In the genomic region with DNA sequence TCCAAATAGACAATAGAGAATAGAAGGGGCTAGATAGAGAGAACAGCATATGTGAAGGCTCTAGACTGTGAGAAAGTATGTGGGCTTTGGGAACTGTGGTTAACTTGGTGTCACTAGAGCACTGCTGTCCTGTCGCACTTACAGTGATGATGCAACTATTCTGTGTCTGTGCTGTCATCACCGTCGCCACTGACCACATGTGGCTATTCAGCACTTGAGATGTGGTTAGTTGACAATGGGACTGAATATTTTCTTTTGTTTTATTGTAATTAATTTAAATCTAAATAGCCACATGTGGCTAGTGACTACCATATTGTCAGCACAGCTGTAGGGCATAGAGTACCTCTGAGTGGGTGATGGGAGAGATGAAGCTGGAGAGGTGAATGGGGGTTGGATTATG, we compare ENCODE assay signal across 2 cellular contexts.
A peak's percentile ranks its signal among the peaks of the same experiment; 100 is the strongest.
TF ChIP-seq lines count a peak whose summit lies in the region.

No MANE protein-coding gene starts in this region.

TF ChIP-seq in IMR-90, 13 proteins besides CTCF, POLR2A, EP300 and RAD21:
- no peak for TF ChIP-seq BHLHE40 (IDR thresholded peaks at IDR 0.05; ENCODE audit: low read depth, low read length)
- TF ChIP-seq, protein P1, sequence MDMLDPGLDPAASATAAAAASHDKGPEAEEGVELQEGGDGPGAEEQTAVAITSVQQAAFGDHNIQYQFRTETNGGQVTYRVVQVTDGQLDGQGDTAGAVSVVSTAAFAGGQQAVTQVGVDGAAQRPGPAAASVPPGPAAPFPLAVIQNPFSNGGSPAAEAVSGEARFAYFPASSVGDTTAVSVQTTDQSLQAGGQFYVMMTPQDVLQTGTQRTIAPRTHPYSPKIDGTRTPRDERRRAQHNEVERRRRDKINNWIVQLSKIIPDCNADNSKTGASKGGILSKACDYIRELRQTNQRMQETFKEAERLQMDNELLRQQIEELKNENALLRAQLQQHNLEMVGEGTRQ (IDR thresholded peaks at IDR 0.05; ENCODE audit: low read depth, low read length) = no peak
- no peak for TF ChIP-seq FOS (IDR thresholded peaks at IDR 0.05; ENCODE audit: low read depth, low read length)
- no peak for TF ChIP-seq CHD1 (IDR thresholded peaks at IDR 0.05; ENCODE audit: low read depth, low read length)
- peak; percentile 48 for TF ChIP-seq CEBPB (IDR thresholded peaks at IDR 0.05; ENCODE audit: low read depth, low read length)

TF ChIP-seq in GM12878, 131 proteins besides CTCF, POLR2A, EP300 and RAD21 (continues in another document):
- TF ChIP-seq, protein P2, sequence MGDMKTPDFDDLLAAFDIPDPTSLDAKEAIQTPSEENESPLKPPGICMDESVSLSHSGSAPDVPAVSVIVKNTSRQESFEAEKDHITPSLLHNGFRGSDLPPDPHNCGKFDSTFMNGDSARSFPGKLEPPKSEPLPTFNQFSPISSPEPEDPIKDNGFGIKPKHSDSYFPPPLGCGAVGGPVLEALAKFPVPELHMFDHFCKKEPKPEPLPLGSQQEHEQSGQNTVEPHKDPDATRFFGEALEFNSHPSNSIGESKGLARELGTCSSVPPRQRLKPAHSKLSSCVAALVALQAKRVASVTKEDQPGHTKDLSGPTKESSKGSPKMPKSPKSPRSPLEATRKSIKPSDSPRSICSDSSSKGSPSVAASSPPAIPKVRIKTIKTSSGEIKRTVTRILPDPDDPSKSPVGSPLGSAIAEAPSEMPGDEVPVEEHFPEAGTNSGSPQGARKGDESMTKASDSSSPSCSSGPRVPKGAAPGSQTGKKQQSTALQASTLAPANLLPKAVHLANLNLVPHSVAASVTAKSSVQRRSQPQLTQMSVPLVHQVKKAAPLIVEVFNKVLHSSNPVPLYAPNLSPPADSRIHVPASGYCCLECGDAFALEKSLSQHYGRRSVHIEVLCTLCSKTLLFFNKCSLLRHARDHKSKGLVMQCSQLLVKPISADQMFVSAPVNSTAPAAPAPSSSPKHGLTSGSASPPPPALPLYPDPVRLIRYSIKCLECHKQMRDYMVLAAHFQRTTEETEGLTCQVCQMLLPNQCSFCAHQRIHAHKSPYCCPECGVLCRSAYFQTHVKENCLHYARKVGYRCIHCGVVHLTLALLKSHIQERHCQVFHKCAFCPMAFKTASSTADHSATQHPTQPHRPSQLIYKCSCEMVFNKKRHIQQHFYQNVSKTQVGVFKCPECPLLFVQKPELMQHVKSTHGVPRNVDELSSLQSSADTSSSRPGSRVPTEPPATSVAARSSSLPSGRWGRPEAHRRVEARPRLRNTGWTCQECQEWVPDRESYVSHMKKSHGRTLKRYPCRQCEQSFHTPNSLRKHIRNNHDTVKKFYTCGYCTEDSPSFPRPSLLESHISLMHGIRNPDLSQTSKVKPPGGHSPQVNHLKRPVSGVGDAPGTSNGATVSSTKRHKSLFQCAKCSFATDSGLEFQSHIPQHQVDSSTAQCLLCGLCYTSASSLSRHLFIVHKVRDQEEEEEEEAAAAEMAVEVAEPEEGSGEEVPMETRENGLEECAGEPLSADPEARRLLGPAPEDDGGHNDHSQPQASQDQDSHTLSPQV (IDR thresholded peaks at IDR 0.05) = no peak
- no peak for TF ChIP-seq MXI1 (IDR thresholded peaks at IDR 0.05; ENCODE audit: low read depth, low read length)
- TF ChIP-seq FOS (IDR thresholded peaks at IDR 0.05; ENCODE audit: borderline replicate concordance, extremely low read depth, insufficient read length) = no peak
- TF ChIP-seq ZSCAN29 (IDR thresholded peaks at IDR 0.05) = no peak
- TF ChIP-seq CHD1 (IDR thresholded peaks at IDR 0.05; ENCODE audit: low read depth, low read length) = no peak
- TF ChIP-seq TCF7 (IDR thresholded peaks at IDR 0.05; ENCODE audit: borderline replicate concordance) = no peak
- TF ChIP-seq EED (IDR thresholded peaks at IDR 0.05; ENCODE audit: low read depth) = no peak
- peak; percentile 77 for TF ChIP-seq BCL11A (IDR thresholded peaks at IDR 0.05; ENCODE audit: low read depth, low read length)
- TF ChIP-seq CBFB (IDR thresholded peaks at IDR 0.05; ENCODE audit: low read depth) = 0 out of 2 replicates have a peak, but pooled peaks have one; percentile 31
- no peak for TF ChIP-seq SUPT20H (IDR thresholded peaks at IDR 0.05; ENCODE audit: borderline replicate concordance, control insufficient read depth, low read depth, low read length)
- peak; percentile 88 for TF ChIP-seq CREM (IDR thresholded peaks at IDR 0.05; ENCODE audit: low read depth)
- no peak for TF ChIP-seq EZH2 (IDR thresholded peaks at IDR 0.05; ENCODE audit: borderline replicate concordance, control insufficient read depth, low read depth, low read length)
- TF ChIP-seq MYB (IDR thresholded peaks at IDR 0.05; ENCODE audit: borderline replicate concordance, low read depth, low read length) = no peak
- TF ChIP-seq BRCA1 (IDR thresholded peaks at IDR 0.05; ENCODE audit: low read depth, low read length) = no peak
- TF ChIP-seq BACH1 (IDR thresholded peaks at IDR 0.05; ENCODE audit: borderline replicate concordance) = no peak; the same call in 1 of the 2 replicates
- no peak for TF ChIP-seq ATF3 (IDR thresholded peaks at IDR 0.05; ENCODE audit: borderline replicate concordance, extremely low read depth, low read depth, low read length)
- no peak for TF ChIP-seq GABPA (IDR thresholded peaks at IDR 0.05; ENCODE audit: low read depth)
- peak; percentile 53; the same call in 1 of the 2 replicates for TF ChIP-seq GATAD2B (conservative IDR thresholded peaks at IDR 0.05; ENCODE audit: low read depth)
- no peak for TF ChIP-seq HSF1 (IDR thresholded peaks at IDR 0.05; ENCODE audit: low read depth, low read length)
- no peak for TF ChIP-seq EGR1 (IDR thresholded peaks at IDR 0.05; ENCODE audit: borderline replicate concordance in 1 of 2, low read depth in 2 of 2, low read length in 2 of 2)
- TF ChIP-seq NFXL1 (IDR thresholded peaks at IDR 0.05; ENCODE audit: borderline replicate concordance) = no peak
- TF ChIP-seq SMAD1 (IDR thresholded peaks at IDR 0.05; ENCODE audit: low read depth, partially characterized antibody) = peak; percentile 77
- TF ChIP-seq LARP7 (IDR thresholded peaks at IDR 0.05) = no peak
- no peak for TF ChIP-seq NR2C2 (IDR thresholded peaks at IDR 0.05; ENCODE audit: borderline replicate concordance, control insufficient read depth, insufficient read length, low read depth)
- no peak for TF ChIP-seq SRF (IDR thresholded peaks at IDR 0.05; ENCODE audit: low read depth in 2 of 2, low read length in 2 of 2)
- no peak for TF ChIP-seq YY1 (IDR thresholded peaks at IDR 0.05; ENCODE audit: low read depth, low read length)
- TF ChIP-seq WRNIP1 (IDR thresholded peaks at IDR 0.05; ENCODE audit: borderline replicate concordance, low read depth, low read length) = no peak
- TF ChIP-seq RFX5 (IDR thresholded peaks at IDR 0.05; ENCODE audit: low read depth, low read length) = no peak
- TF ChIP-seq JUNB (IDR thresholded peaks at IDR 0.05) = no peak
- TF ChIP-seq POU2F2 (IDR thresholded peaks at IDR 0.05; ENCODE audit: borderline replicate concordance, low read depth, low read length) = 0 out of 3 replicates have a peak, but pooled peaks have one; percentile 24
- peak; percentile 48 for TF ChIP-seq IKZF1 (conservative IDR thresholded peaks at IDR 0.05)
- TF ChIP-seq, protein P3, sequence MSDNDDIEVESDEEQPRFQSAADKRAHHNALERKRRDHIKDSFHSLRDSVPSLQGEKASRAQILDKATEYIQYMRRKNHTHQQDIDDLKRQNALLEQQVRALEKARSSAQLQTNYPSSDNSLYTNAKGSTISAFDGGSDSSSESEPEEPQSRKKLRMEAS (IDR thresholded peaks at IDR 0.05; ENCODE audit: low read depth, low read length) = no peak
- peak; percentile 93 for TF ChIP-seq RUNX3 (IDR thresholded peaks at IDR 0.05; ENCODE audit: low read length)
- no peak for TF ChIP-seq ETV6 (conservative IDR thresholded peaks at IDR 0.05 in 1 of 2, IDR thresholded peaks at IDR 0.05 in 1 of 2; ENCODE audit: borderline replicate concordance in 1 of 2, low read depth in 1 of 2)
- TF ChIP-seq, protein P4, sequence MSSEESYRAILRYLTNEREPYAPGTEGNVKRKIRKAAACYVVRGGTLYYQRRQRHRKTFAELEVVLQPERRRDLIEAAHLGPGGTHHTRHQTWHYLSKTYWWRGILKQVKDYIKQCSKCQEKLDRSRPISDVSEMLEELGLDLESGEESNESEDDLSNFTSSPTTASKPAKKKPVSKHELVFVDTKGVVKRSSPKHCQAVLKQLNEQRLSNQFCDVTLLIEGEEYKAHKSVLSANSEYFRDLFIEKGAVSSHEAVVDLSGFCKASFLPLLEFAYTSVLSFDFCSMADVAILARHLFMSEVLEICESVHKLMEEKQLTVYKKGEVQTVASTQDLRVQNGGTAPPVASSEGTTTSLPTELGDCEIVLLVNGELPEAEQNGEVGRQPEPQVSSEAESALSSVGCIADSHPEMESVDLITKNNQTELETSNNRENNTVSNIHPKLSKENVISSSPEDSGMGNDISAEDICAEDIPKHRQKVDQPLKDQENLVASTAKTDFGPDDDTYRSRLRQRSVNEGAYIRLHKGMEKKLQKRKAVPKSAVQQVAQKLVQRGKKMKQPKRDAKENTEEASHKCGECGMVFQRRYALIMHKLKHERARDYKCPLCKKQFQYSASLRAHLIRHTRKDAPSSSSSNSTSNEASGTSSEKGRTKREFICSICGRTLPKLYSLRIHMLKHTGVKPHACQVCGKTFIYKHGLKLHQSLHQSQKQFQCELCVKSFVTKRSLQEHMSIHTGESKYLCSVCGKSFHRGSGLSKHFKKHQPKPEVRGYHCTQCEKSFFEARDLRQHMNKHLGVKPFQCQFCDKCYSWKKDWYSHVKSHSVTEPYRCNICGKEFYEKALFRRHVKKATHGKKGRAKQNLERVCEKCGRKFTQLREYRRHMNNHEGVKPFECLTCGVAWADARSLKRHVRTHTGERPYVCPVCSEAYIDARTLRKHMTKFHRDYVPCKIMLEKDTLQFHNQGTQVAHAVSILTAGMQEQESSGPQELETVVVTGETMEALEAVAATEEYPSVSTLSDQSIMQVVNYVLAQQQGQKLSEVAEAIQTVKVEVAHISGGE (CRISPR knock-in tag; IDR thresholded peaks at IDR 0.05) = no peak
- no peak for TF ChIP-seq KLF5 (IDR thresholded peaks at IDR 0.05; ENCODE audit: partially characterized antibody)
- no peak for TF ChIP-seq PML (IDR thresholded peaks at IDR 0.05; ENCODE audit: low read length)
- TF ChIP-seq SMARCA5 (IDR thresholded peaks at IDR 0.05) = no peak
- no peak for TF ChIP-seq SREBF2 (IDR thresholded peaks at IDR 0.05; ENCODE audit: low read length)
- no peak for TF ChIP-seq CHD4 (IDR thresholded peaks at IDR 0.05)
- TF ChIP-seq PAX5 (IDR thresholded peaks at IDR 0.05; ENCODE audit: borderline replicate concordance, low read depth, low read length) = peak; percentile 58
- TF ChIP-seq, protein P5, sequence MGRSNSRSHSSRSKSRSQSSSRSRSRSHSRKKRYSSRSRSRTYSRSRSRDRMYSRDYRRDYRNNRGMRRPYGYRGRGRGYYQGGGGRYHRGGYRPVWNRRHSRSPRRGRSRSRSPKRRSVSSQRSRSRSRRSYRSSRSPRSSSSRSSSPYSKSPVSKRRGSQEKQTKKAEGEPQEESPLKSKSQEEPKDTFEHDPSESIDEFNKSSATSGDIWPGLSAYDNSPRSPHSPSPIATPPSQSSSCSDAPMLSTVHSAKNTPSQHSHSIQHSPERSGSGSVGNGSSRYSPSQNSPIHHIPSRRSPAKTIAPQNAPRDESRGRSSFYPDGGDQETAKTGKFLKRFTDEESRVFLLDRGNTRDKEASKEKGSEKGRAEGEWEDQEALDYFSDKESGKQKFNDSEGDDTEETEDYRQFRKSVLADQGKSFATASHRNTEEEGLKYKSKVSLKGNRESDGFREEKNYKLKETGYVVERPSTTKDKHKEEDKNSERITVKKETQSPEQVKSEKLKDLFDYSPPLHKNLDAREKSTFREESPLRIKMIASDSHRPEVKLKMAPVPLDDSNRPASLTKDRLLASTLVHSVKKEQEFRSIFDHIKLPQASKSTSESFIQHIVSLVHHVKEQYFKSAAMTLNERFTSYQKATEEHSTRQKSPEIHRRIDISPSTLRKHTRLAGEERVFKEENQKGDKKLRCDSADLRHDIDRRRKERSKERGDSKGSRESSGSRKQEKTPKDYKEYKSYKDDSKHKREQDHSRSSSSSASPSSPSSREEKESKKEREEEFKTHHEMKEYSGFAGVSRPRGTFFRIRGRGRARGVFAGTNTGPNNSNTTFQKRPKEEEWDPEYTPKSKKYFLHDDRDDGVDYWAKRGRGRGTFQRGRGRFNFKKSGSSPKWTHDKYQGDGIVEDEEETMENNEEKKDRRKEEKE (IDR thresholded peaks at IDR 0.05) = no peak
- no peak for TF ChIP-seq ZNF207 (IDR thresholded peaks at IDR 0.05; ENCODE audit: borderline replicate concordance)
- TF ChIP-seq PAX8 (IDR thresholded peaks at IDR 0.05) = no peak
- TF ChIP-seq NR2F1 (conservative IDR thresholded peaks at IDR 0.05) = peak; percentile 62
- TF ChIP-seq, protein P6, sequence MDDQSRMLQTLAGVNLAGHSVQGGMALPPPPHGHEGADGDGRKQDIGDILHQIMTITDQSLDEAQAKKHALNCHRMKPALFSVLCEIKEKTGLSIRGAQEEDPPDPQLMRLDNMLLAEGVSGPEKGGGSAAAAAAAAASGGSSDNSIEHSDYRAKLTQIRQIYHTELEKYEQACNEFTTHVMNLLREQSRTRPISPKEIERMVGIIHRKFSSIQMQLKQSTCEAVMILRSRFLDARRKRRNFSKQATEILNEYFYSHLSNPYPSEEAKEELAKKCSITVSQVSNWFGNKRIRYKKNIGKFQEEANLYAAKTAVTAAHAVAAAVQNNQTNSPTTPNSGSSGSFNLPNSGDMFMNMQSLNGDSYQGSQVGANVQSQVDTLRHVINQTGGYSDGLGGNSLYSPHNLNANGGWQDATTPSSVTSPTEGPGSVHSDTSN (IDR thresholded peaks at IDR 0.05; ENCODE audit: insufficient replicate concordance, low read depth, low read length) = no peak
- TF ChIP-seq SPI1 (IDR thresholded peaks at IDR 0.05; ENCODE audit: borderline replicate concordance, insufficient read depth, low read depth, low read length) = no peak
- no peak for TF ChIP-seq ZNF24 (IDR thresholded peaks at IDR 0.05)
